ENCODE assay signal across 9 cellular contexts in the genomic region with DNA sequence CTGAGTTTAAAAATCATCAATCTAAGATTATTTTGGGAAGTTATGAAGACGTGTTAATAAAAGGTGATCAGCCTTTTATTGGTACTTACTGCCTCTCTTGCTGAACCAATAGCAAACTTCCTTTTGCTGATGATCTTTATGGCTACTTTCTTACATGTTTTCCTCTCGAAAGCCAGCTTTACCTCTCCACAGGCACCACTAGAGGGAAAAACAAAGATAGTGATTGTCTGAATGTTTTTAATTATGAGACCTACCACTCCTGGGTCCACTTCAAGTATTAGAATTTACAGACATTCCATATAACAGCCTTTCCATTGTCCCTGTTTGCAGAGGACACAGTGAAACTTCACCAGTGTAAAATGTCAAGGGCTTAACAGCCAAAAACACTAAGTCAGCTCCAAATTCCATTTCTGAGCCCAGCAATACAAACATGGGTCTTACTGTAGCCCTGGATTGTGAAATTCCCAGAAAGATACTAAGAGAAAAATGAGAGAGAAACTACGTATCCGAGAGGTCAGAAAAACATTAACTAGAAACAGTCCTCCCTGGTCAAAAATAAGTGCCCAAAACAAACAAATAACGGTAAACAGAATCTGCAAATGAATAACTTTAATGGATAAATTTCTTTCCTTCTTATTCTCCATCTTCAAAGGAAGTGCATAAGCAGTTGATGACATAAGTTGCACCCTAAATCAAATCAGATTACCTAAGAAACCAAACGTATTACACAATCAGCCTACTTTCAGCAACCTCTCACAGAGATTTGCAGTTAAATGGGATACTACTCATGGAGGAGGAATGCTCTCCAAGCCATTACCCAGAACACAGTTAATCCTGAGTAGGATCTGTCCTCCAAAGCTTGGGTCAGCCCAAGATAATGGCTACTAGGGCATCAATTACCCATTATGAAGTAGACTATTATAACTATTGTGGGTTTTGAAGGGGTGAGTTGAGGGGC. TPM values are rescaled to one million over a fixed set of nuclear protein-coding genes. Genes with fewer than 3 reads are reported as not detected.
DNase-seq lines count a peak whose midpoint lies in the region; ATAC-seq and TF ChIP-seq lines count a peak whose summit lies in the region.
"Had no signal": no experiment of that assay in that cellular context is flagged by ENCODE, and none has a peak within 500 bp of the region (broad histone marks: within the 10 kb centered on the region; RNA-seq: fewer than 3 reads in every experiment).

No MANE protein-coding gene starts in this region.

- H3K27me3 Mint-ChIP-seq in stimulated activated memory B cell treated with anti-CD40 and anti-IgM and Interleukin-4, amounts not matched to agents 10 μg/mL and 1 μg/mL and 100 μg/mL, for 72 hours = no peaks in the 10 kb centered on the region

- no peak overlapping the region for H3K4me3 Mint-ChIP-seq in stimulated activated memory B cell treated with anti-CD40 and anti-IgM and Interleukin-4, amounts not matched to agents 10 μg/mL and 1 μg/mL and 100 μg/mL, for 72 hours

- peaks cover 19% of the 10 kb centered on the region for H3K36me3 Mint-ChIP-seq in stimulated activated memory B cell treated with anti-CD40 and anti-IgM and Interleukin-4, amounts not matched to agents 10 μg/mL and 1 μg/mL and 100 μg/mL, for 72 hours

- peak; percentile 85 for ATAC-seq in SK-N-SH treated with all-trans-retinoic acid at 6 μM for 48 hours
- ATAC-seq in stimulated activated memory B cell treated with anti-CD40 and anti-IgM and Interleukin-4, amounts not matched to agents 10 μg/mL and 1 μg/mL and 100 μg/mL, for 72 hours = no peak
- no peak for ATAC-seq in GM21390 (IDR thresholded peaks at IDR 0.05; ENCODE audit: unreplicated experiment)

- no peak overlapping the region for H3K27ac Mint-ChIP-seq in stimulated activated memory B cell treated with anti-CD40 and anti-IgM and Interleukin-4, amounts not matched to agents 10 μg/mL and 1 μg/mL and 100 μg/mL, for 72 hours

- 0 out of 2 replicates have a peak, but pooled peaks cover 3% of the 10 kb centered on the region for H3K36me3 ChIP-seq in GM23248 (ENCODE audit: low read depth)

- 0 out of 2 replicates have a peak, but pooled peaks cover 3% of the 10 kb centered on the region for H3K9me2 ChIP-seq in GM23248 (ENCODE audit: insufficient read depth)

- H3K79me2 ChIP-seq in GM23248 (ENCODE audit: insufficient read depth) = no peaks in the 10 kb centered on the region

- peak overlapping the region; percentile 84 for H3K4me2 ChIP-seq in GM23248 (ENCODE audit: unreplicated experiment)

- H3K4me1 ChIP-seq in GM23248 (ENCODE audit: insufficient read depth) = peaks cover 39% of the 10 kb centered on the region

- peaks cover 54% of the 10 kb centered on the region for H3F3A ChIP-seq in GM23248 (ENCODE audit: insufficient read depth)

- 0 to 1% methylated on average over 6 of the region's 6 CpGs for WGBS in GM23248 (ENCODE audit: low coverage in 1 of 2, low lambda C conversion rate in 2 of 2, missing lambda C conversion rate in 2 of 2), 2 experiments

- TF ChIP-seq CTCF in foreskin fibroblast (IDR thresholded peaks at IDR 0.05; ENCODE audit: low read depth, low read length) (peak; percentile 27), retinal pigment epithelial cell (conservative IDR thresholded peaks at IDR 0.05; ENCODE audit: low read depth, low read length) (peak; percentile 33)

- H3K9me3 Mint-ChIP-seq in stimulated activated memory B cell treated with anti-CD40 and anti-IgM and Interleukin-4, amounts not matched to agents 10 μg/mL and 1 μg/mL and 100 μg/mL, for 72 hours = no peaks in the 10 kb centered on the region

- H3K4me1 Mint-ChIP-seq in stimulated activated memory B cell treated with anti-CD40 and anti-IgM and Interleukin-4, amounts not matched to agents 10 μg/mL and 1 μg/mL and 100 μg/mL, for 72 hours = peaks cover 3% of the 10 kb centered on the region

- DNase-seq in GM23248 (peak; percentile 95), foreskin fibroblast (peak; percentile 91 to 95), retinal pigment epithelial cell (ENCODE audit: low read depth) (peak; percentile 88), NCI-H2171 (lab: John Stamatoyannopoulos, UW) (no peak)
- DNase-seq in activated naive CD4-positive, alpha-beta T cell treated with Interleukin-2 at 50 U/mL for 16 hours = no peak
- DNase-seq: retina had no signal

- H3K27ac ChIP-seq in GM23248 = peak overlapping the region; percentile 87

- H3K4me3 ChIP-seq in GM23248 (peak overlapping the region; percentile 59), foreskin fibroblast (ENCODE audit: low read depth in 1 of 2, low read length in 2 of 2) (peak overlapping the region; percentile 18 to 33), retinal pigment epithelial cell (ENCODE audit: low read length) (peak overlapping the region; percentile 19)

- in situ Hi-C loops in GM23248 (cut with MboI) = no loop called here

- H3K9me3 ChIP-seq in GM23248 (ENCODE audit: low read depth) = no peaks in the 10 kb centered on the region

- peak overlapping the region; percentile 68 for H2AFZ ChIP-seq in GM23248

- no peaks in the 10 kb centered on the region for H4K20me1 ChIP-seq in GM23248 (ENCODE audit: insufficient read depth)

- no peaks in the 10 kb centered on the region for H3K27me3 ChIP-seq in GM23248 (replicated peaks; ENCODE audit: insufficient read depth)

- peak overlapping the region; percentile 69 for H3K9ac ChIP-seq in GM23248

TF ChIP-seq in SK-N-SH treated with all-trans-retinoic acid at 6 μM for 48 hours, 23 proteins besides CTCF, POLR2A, EP300 and RAD21 (continues in another document):
- TF ChIP-seq CSDC2 (CRISPR knock-in tag; IDR thresholded peaks at IDR 0.05) = no peak
- no peak for TF ChIP-seq ARNTL (CRISPR knock-in tag; IDR thresholded peaks at IDR 0.05; ENCODE audit: borderline replicate concordance, low read depth)
- TF ChIP-seq, protein P1, sequence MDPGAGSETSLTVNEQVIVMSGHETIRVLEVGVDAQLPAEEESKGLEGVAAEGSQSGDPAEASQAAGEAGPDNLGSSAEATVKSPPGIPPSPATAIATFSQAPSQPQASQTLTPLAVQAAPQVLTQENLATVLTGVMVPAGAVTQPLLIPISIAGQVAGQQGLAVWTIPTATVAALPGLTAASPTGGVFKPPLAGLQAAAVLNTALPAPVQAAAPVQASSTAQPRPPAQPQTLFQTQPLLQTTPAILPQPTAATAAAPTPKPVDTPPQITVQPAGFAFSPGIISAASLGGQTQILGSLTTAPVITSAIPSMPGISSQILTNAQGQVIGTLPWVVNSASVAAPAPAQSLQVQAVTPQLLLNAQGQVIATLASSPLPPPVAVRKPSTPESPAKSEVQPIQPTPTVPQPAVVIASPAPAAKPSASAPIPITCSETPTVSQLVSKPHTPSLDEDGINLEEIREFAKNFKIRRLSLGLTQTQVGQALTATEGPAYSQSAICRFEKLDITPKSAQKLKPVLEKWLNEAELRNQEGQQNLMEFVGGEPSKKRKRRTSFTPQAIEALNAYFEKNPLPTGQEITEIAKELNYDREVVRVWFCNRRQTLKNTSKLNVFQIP (CRISPR knock-in tag; IDR thresholded peaks at IDR 0.05; ENCODE audit: borderline replicate concordance, low read depth) = no peak
- no peak for TF ChIP-seq OSR1 (CRISPR knock-in tag; IDR thresholded peaks at IDR 0.05)
- no peak for TF ChIP-seq ZNF8 (CRISPR knock-in tag; IDR thresholded peaks at IDR 0.05)
- no peak for TF ChIP-seq RARB (CRISPR knock-in tag; IDR thresholded peaks at IDR 0.05)
- TF ChIP-seq ZNF70 (CRISPR knock-in tag; IDR thresholded peaks at IDR 0.05) = no peak
- TF ChIP-seq, protein P2, sequence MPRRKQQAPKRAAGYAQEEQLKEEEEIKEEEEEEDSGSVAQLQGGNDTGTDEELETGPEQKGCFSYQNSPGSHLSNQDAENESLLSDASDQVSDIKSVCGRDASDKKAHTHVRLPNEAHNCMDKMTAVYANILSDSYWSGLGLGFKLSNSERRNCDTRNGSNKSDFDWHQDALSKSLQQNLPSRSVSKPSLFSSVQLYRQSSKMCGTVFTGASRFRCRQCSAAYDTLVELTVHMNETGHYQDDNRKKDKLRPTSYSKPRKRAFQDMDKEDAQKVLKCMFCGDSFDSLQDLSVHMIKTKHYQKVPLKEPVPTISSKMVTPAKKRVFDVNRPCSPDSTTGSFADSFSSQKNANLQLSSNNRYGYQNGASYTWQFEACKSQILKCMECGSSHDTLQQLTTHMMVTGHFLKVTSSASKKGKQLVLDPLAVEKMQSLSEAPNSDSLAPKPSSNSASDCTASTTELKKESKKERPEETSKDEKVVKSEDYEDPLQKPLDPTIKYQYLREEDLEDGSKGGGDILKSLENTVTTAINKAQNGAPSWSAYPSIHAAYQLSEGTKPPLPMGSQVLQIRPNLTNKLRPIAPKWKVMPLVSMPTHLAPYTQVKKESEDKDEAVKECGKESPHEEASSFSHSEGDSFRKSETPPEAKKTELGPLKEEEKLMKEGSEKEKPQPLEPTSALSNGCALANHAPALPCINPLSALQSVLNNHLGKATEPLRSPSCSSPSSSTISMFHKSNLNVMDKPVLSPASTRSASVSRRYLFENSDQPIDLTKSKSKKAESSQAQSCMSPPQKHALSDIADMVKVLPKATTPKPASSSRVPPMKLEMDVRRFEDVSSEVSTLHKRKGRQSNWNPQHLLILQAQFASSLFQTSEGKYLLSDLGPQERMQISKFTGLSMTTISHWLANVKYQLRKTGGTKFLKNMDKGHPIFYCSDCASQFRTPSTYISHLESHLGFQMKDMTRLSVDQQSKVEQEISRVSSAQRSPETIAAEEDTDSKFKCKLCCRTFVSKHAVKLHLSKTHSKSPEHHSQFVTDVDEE (CRISPR knock-in tag; IDR thresholded peaks at IDR 0.05) = no peak
- TF ChIP-seq, protein P3, sequence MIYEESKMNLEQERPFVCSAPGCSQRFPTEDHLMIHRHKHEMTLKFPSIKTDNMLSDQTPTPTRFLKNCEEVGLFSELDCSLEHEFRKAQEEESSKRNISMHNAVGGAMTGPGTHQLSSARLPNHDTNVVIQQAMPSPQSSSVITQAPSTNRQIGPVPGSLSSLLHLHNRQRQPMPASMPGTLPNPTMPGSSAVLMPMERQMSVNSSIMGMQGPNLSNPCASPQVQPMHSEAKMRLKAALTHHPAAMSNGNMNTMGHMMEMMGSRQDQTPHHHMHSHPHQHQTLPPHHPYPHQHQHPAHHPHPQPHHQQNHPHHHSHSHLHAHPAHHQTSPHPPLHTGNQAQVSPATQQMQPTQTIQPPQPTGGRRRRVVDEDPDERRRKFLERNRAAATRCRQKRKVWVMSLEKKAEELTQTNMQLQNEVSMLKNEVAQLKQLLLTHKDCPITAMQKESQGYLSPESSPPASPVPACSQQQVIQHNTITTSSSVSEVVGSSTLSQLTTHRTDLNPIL (CRISPR knock-in tag; IDR thresholded peaks at IDR 0.05; ENCODE audit: low read depth) = peak; percentile 92; the same call in 1 of the 2 replicates
- TF ChIP-seq BACH2 (CRISPR knock-in tag; IDR thresholded peaks at IDR 0.05; ENCODE audit: borderline replicate concordance) = no peak
- TF ChIP-seq PPARA (CRISPR knock-in tag; IDR thresholded peaks at IDR 0.05; ENCODE audit: borderline replicate concordance) = no peak

RNA-seq across cellular contexts. Expression of a gene that starts 29.5 kb away (rescaled TPM):
- total RNA-seq in GM23248 (2014; rRNA removed; shearing (Covaris generic)) = 12.2 and 22.0 TPM in 2 replicates
- polyA plus RNA-seq in GM23248 (2016; fragmentation: Nextera tagmentation; extraction: Ambion mirVana) = 19.3 and 21.8 TPM in 2 replicates

RNA-seq across cellular contexts. Expression of a gene that starts 29.7 kb away (rescaled TPM):
- total RNA-seq in GM23248 (2014; rRNA removed; shearing (Covaris generic)) = 12.0 and 21.1 TPM in 2 replicates
- 23.6 and 25.9 TPM in 2 replicates for polyA plus RNA-seq in GM23248 (2016; fragmentation: Nextera tagmentation; extraction: Ambion mirVana)

RNA-seq across cellular contexts. Expression of a gene that starts 32.5 kb away (rescaled TPM):
- 31.4 and 41.9 TPM in 2 replicates for total RNA-seq in GM23248 (2014; rRNA removed; shearing (Covaris generic))
- polyA plus RNA-seq in GM23248 (2016; fragmentation: Nextera tagmentation; extraction: Ambion mirVana) = 10.5 and 12.5 TPM in 2 replicates

Comparison
In these comparisons a context has a peak if more than half of its experiments do, and no peak if none do; other contexts are left out.
1. DNase-seq: peak in GM23248 (single experiment), foreskin fibroblast (2 of 2) and retinal pigment epithelial cell (single experiment); none in activated naive CD4-positive, alpha-beta T cell treated with Interleukin-2 at 50 U/mL for 16 hours (single experiment) and NCI-H2171 (single experiment).
2. Peak in every context shown above with its lines, with median percentiles within 50 percentile points of each other: H3K4me3 ChIP-seq.